23 cellular contexts compared by ENCODE assay signal in the genomic region with DNA sequence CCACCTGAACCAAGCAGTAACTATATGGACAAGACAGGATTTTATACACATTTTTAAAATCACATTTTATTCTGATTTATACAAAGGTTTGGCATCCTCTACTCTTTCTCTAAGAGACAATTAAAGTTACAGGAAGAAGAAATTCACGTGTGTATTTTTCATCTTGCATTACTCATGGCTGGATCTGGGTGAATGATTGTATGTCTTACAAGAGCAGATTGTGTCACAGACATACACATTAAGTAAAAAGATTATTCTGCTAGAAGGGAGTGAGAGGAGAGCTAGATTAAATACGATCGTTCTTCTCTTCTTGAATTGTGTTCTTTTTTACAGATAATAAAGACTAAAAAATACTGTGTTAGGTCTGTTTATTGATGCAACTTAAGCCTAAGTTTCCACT.
"Had no signal": no experiment of that assay in that cellular context is flagged by ENCODE, and none has a peak within 500 bp of the region (broad histone marks: within the 10 kb centered on the region; RNA-seq: fewer than 3 reads in every experiment).

No MANE protein-coding gene starts in this region.

- FAIRE-seq: TTC549 had no signal

- DNase-seq: activated CD4-positive, alpha-beta T cell treated with anti-CD3 and anti-CD28 coated beads for 4 hours; activated CD8-positive, alpha-beta memory T cell treated with anti-CD3 and anti-CD28 coated beads, Interleukin-2, amount 50 U/mL, for 4 hours; activated CD8-positive, alpha-beta T cell treated with anti-CD3 and anti-CD28 coated beads for 36 hours; activated gamma-delta T cell treated with Interleukin-2 at 50 U/mL for 16 hours; activated naive CD4-positive, alpha-beta T cell treated with anti-CD3 and anti-CD28 coated beads, Interleukin-2, amount 10 ng/mL, durations not matched to agents 7 days and 5 days; activated naive CD8-positive, alpha-beta T cell treated with anti-CD3 and anti-CD28 coated beads for 36 hours; activated T-cell treated with anti-CD3 and anti-CD28 coated beads, Interleukin-2, amount 50 U/mL, for 72 hours; anterior cingulate cortex; caudate nucleus; MG63; MV-4-11; NCI-H1105; NCI-H1436 treated with DMSO at 0.1 percent for 48 hours; NCI-H187; NCI-H2081; NCI-H446; NCI-H524; NCI-H748 treated with DMSO at 0.1 percent for 48 hours; SIG-M5; T-cell; T-helper 2 cell; T1000 had no signal

- H3K27me3 ChIP-seq: MG63 had no signal

- H3K4me3 ChIP-seq: MG63 had no signal

- H3K36me3 ChIP-seq: MG63 had no signal

- ATAC-seq: activated CD8-positive, alpha-beta T cell treated with anti-CD3 and anti-CD28 coated beads for 36 hours; activated T-cell treated with anti-CD3 and anti-CD28 coated beads, Interleukin-2, amount 50 U/mL, for 72 hours; T-cell had no signal
